Comparison of ENCODE assay signal across 1 cellular context in genomic region chr5:36060516-36060885, GRCh38.
A peak's percentile ranks its signal among the peaks of the same experiment; 100 is the strongest.
TF ChIP-seq lines count a peak whose summit lies in the region.

No MANE protein-coding gene starts in this region.

TF ChIP-seq in HEK293, 187 proteins besides CTCF, POLR2A, EP300 and RAD21 (continued from another document):
- 0 out of 2 replicates have a peak, but pooled peaks have one; percentile 57 for TF ChIP-seq PRDM4 (tag by site-specific recombination; IDR thresholded peaks at IDR 0.05)
